10 cellular contexts compared by ENCODE assay signal in genomic region chr2:230582851-230583283, GRCh38.
DNase-seq lines count a peak whose midpoint lies in the region; ATAC-seq and TF ChIP-seq lines count a peak whose summit lies in the region.
"Had no signal": no experiment of that assay in that cellular context is flagged by ENCODE, and none has a peak within 500 bp of the region (broad histone marks: within the 10 kb centered on the region; RNA-seq: fewer than 3 reads in every experiment).

No MANE protein-coding gene starts in this region.

- H3K27me3 Mint-ChIP-seq in CD4-positive, CD25-positive, alpha-beta regulatory T cell = no peaks in the 10 kb centered on the region
- no peaks in the 10 kb centered on the region for H3K27me3 Mint-ChIP-seq in activated naive CD4-positive, alpha-beta T cell treated with anti-CD3 and anti-CD28 coated beads, Interleukin-2, amount 10 ng/mL, durations not matched to agents 7 days and 5 days

- CTCF ChIA-PET in activated naive CD4-positive, alpha-beta T cell treated with anti-CD3 and anti-CD28 coated beads, Interleukin-2, amount 10 ng/mL, durations not matched to agents 7 days and 5 days (lab: Charles Lee) = no interaction called here

- no peaks in the 10 kb centered on the region for H3K9me3 ChIP-seq in CD4-positive, CD25-positive, alpha-beta regulatory T cell (ENCODE audit: control insufficient read depth in 2 of 2, low read length in 2 of 2)
- H3K9me3 ChIP-seq in colonic mucosa (no peaks in the 10 kb centered on the region), tibial artery (no peaks in the 10 kb centered on the region)

- no peak overlapping the region for H3K27ac ChIP-seq in CD4-positive, CD25-positive, alpha-beta regulatory T cell (ENCODE audit: insufficient read depth, low read length, poor library complexity, severe bottlenecking)
- H3K27ac ChIP-seq in colonic mucosa = no peak overlapping the region
- no peak overlapping the region for H3K27ac ChIP-seq in tibial artery

- peak overlapping the region; percentile 14 to 53 (median 50) for H3K27ac Mint-ChIP-seq in CD4-positive, CD25-positive, alpha-beta regulatory T cell
- H3K27ac Mint-ChIP-seq in activated naive CD4-positive, alpha-beta T cell treated with anti-CD3 and anti-CD28 coated beads, Interleukin-2, amount 10 ng/mL, durations not matched to agents 7 days and 5 days = peak overlapping the region; percentile 5
- H3K27ac Mint-ChIP-seq: brain had no signal

- H3K4me1 Mint-ChIP-seq in CD4-positive, CD25-positive, alpha-beta regulatory T cell = peaks cover 8 to 32% (median 27%) of the 10 kb centered on the region in 4 donors
- H3K4me1 Mint-ChIP-seq in activated naive CD4-positive, alpha-beta T cell treated with anti-CD3 and anti-CD28 coated beads, Interleukin-2, amount 10 ng/mL, durations not matched to agents 7 days and 5 days = peaks cover 22% of the 10 kb centered on the region
- H3K4me1 Mint-ChIP-seq: brain had no signal

- intact Hi-C loops in colonic mucosa (cut with DNase I) (no loop called here), tibial artery (cut with DNase I; ENCODE audit: low total_unique reads) (no loop called here)

- H3K4me3 ChIP-seq in CD4-positive, CD25-positive, alpha-beta regulatory T cell (ENCODE audit: low read depth, low read length) = peak overlapping the region; percentile 61
- H3K4me3 ChIP-seq in colonic mucosa (no peak overlapping the region), tibial artery (no peak overlapping the region)

- no peaks in the 10 kb centered on the region for H3K36me3 ChIP-seq in CD4-positive, CD25-positive, alpha-beta regulatory T cell (ENCODE audit: control insufficient read depth, insufficient read depth, low read length)
- no peaks in the 10 kb centered on the region for H3K36me3 ChIP-seq in colonic mucosa
- no peaks in the 10 kb centered on the region for H3K36me3 ChIP-seq in tibial artery

- H3K9ac ChIP-seq in colonic mucosa (ENCODE audit: low read depth in 2 of 2, low read length in 2 of 2) = no peak overlapping the region

- H3K27me3 ChIP-seq in CD4-positive, CD25-positive, alpha-beta regulatory T cell (ENCODE audit: control insufficient read depth, insufficient read depth, low read length) = no peaks in the 10 kb centered on the region
- H3K27me3 ChIP-seq in colonic mucosa = no peaks in the 10 kb centered on the region
- no peaks in the 10 kb centered on the region for H3K27me3 ChIP-seq in tibial artery

- H3K36me3 Mint-ChIP-seq in CD4-positive, CD25-positive, alpha-beta regulatory T cell = no peaks in the 10 kb centered on the region
- H3K36me3 Mint-ChIP-seq in activated naive CD4-positive, alpha-beta T cell treated with anti-CD3 and anti-CD28 coated beads, Interleukin-2, amount 10 ng/mL, durations not matched to agents 7 days and 5 days = peaks cover 12% of the 10 kb centered on the region
- H3K36me3 Mint-ChIP-seq: brain had no signal

- TF ChIP-seq CTCF in colonic mucosa (IDR thresholded peaks at IDR 0.05) (no peak), tibial artery (IDR thresholded peaks at IDR 0.05) (no peak)

- peaks cover 0 to 5% (median 1%) of the 10 kb centered on the region in 7 donors for H3K9me3 Mint-ChIP-seq in CD4-positive, CD25-positive, alpha-beta regulatory T cell
- peaks cover 13% of the 10 kb centered on the region for H3K9me3 Mint-ChIP-seq in activated naive CD4-positive, alpha-beta T cell treated with anti-CD3 and anti-CD28 coated beads, Interleukin-2, amount 10 ng/mL, durations not matched to agents 7 days and 5 days

- peaks cover 12% of the 10 kb centered on the region for H3K4me1 ChIP-seq in CD4-positive, CD25-positive, alpha-beta regulatory T cell (ENCODE audit: control insufficient read depth, insufficient read depth, low read length, poor library complexity, severe bottlenecking)
- no peaks in the 10 kb centered on the region for H3K4me1 ChIP-seq in colonic mucosa
- no peaks in the 10 kb centered on the region for H3K4me1 ChIP-seq in tibial artery

- DNase-seq in CD4-positive, CD25-positive, alpha-beta regulatory T cell = peak in 1 of 3 donors; percentile 76
- DNase-seq in activated naive CD4-positive, alpha-beta T cell treated with anti-CD3 and anti-CD28 coated beads, Interleukin-2, amount 10 ng/mL, durations not matched to agents 7 days and 5 days = no peak
- DNase-seq in colonic mucosa (no peak), tibial artery (no peak), NCI-H146 (lab: John Stamatoyannopoulos, UW) (no peak), NCI-H187 (lab: John Stamatoyannopoulos, UW) (no peak)

- peak overlapping the region in 3 of 4 donors; percentile 1 to 67 (median 3) for H3K4me3 Mint-ChIP-seq in CD4-positive, CD25-positive, alpha-beta regulatory T cell
- no peak overlapping the region for H3K4me3 Mint-ChIP-seq in activated naive CD4-positive, alpha-beta T cell treated with anti-CD3 and anti-CD28 coated beads, Interleukin-2, amount 10 ng/mL, durations not matched to agents 7 days and 5 days
- H3K4me3 Mint-ChIP-seq: brain had no signal

- ATAC-seq in CD4-positive, CD25-positive, alpha-beta regulatory T cell (ENCODE audit: low read depth in 2 of 2) = peak; percentile 61 to 71
- ATAC-seq in GM18873 (IDR thresholded peaks at IDR 0.05; ENCODE audit: low FRiP score, unreplicated experiment) (peak; percentile 58), HG03139 (IDR thresholded peaks at IDR 0.05; ENCODE audit: unreplicated experiment) (peak; percentile 51)
- ATAC-seq: Right ventricle myocardium inferior had no signal
